8 cellular contexts compared by ENCODE assay signal in the genomic region with DNA sequence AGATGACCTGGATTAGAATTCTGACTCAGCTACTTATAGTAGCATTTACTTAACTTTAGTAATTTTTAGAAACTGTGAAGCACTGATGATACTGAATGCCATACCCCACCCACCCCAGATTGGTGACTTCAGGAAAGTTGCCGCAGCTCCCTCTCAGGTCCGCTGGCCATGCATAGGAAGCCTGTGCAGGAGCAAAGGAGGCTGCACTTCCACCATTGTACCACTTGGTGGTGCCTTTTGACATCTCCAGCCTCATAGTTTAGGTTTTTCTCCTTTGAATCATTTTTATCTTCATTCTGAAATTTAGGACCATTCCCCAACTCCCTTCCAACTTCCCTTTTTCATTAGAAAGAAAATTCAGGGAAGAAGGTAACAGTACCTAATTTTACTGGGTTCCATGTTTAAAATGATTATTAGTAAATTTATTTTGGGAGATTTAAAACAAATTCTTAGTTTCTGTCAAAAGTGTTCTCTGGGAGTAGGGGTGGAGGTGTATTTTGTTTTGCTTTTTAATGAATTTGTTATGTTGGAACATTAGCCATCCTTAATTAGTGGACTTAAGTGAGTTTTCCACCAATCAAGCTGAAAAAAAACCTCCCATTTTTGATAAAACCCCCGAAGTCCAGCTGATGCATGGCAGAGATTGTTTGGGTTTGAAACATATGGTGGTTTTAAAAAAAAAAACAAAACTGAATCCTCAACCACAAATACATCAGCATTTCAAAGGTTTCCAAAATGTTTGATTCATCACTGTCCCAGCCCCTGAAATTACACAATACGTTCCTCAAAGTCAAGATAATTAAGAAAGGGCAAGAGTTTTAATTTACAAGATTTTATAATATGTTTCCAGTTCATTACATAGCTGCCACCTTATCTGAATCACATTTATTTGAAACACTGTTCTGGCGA.
DNase-seq lines count a peak whose midpoint lies in the region; ATAC-seq and TF ChIP-seq lines count a peak whose summit lies in the region.

No MANE protein-coding gene starts in this region.

- peak; percentile 78 for ATAC-seq in GM21786 (IDR thresholded peaks at IDR 0.05; ENCODE audit: unreplicated experiment)
- ATAC-seq in SK-N-SH treated with all-trans-retinoic acid at 6 μM for 48 hours: peak; percentile 84

- H3K36me3 ChIP-seq in Karpas-422 (ENCODE audit: insufficient read depth, low read length): no peaks in the 10 kb centered on the region

- H3K27ac ChIP-seq in Karpas-422 (ENCODE audit: low read length): no peak overlapping the region

- H2AFZ ChIP-seq in Karpas-422 (ENCODE audit: low read length): no peak overlapping the region

- TF ChIP-seq CTCF in GM10266 (IDR thresholded peaks at IDR 0.05; ENCODE audit: control insufficient read depth, insufficient read depth, low read depth, missing control alignments): peak; percentile 88
- peak; percentile 98 for TF ChIP-seq CTCF in astrocyte of the cerebellum (IDR thresholded peaks at IDR 0.05; ENCODE audit: low read depth, low read length, missing control alignments)

- DNase-seq in GM10266 (ENCODE audit: extremely low spot score): peak; percentile 47
- peak; percentile 83 for DNase-seq in Karpas-422
- DNase-seq in astrocyte of the cerebellum (ENCODE audit: low read depth): peak; percentile 48
- DNase-seq in iPS-NIHi11 (ENCODE audit: low spot score): peak; percentile 79
- peak; percentile 60 for DNase-seq in stimulated activated CD4-positive, alpha-beta T cell treated with anti-CD3 and anti-CD28 coated beads, Interleukin-15, amount 100 ng/mL, for 24 hours
- no peak for DNase-seq in NCI-H128 (lab: John Stamatoyannopoulos, UW; ENCODE audit: unreplicated experiment)

- no peaks in the 10 kb centered on the region for H3K4me1 ChIP-seq in Karpas-422 (ENCODE audit: low read length)

- no peaks in the 10 kb centered on the region for H3K9me3 ChIP-seq in Karpas-422 (ENCODE audit: low read length)

- no peaks in the 10 kb centered on the region for H4K20me1 ChIP-seq in Karpas-422 (ENCODE audit: insufficient read depth, low read depth, low read length)

- H3K4me2 ChIP-seq in Karpas-422 (ENCODE audit: low read depth, low read length, poor library complexity, severe bottlenecking): no peak overlapping the region

- H3K9me2 ChIP-seq in Karpas-422 (replicated peaks; ENCODE audit: insufficient read depth, low read length): no peaks in the 10 kb centered on the region

- no peak overlapping the region for H3K9ac ChIP-seq in Karpas-422 (ENCODE audit: low read length)

- H3K79me2 ChIP-seq in Karpas-422 (ENCODE audit: low read length): no peaks in the 10 kb centered on the region

- no peaks in the 10 kb centered on the region for H3K27me3 ChIP-seq in Karpas-422 (ENCODE audit: low read length)

- in situ Hi-C loops in astrocyte of the cerebellum (cut with HindIII; ENCODE audit: low sequenced_read_pairs): no loop called here

- no peak overlapping the region for H3K4me3 ChIP-seq in Karpas-422 (ENCODE audit: low read length)
- H3K4me3 ChIP-seq in astrocyte of the cerebellum (ENCODE audit: low read depth, low read length): no peak overlapping the region

TF ChIP-seq in SK-N-SH treated with all-trans-retinoic acid at 6 μM for 48 hours, 23 proteins besides CTCF, POLR2A, EP300 and RAD21:
- TF ChIP-seq CSDC2 (CRISPR knock-in tag; IDR thresholded peaks at IDR 0.05): 0 out of 2 replicates have a peak, but pooled peaks have one; percentile 20
- no peak for TF ChIP-seq OSR1 (CRISPR knock-in tag; IDR thresholded peaks at IDR 0.05)
- TF ChIP-seq ZFP30 (CRISPR knock-in tag; IDR thresholded peaks at IDR 0.05): no peak
- no peak for TF ChIP-seq RARB (CRISPR knock-in tag; IDR thresholded peaks at IDR 0.05)
- TF ChIP-seq, protein P1, sequence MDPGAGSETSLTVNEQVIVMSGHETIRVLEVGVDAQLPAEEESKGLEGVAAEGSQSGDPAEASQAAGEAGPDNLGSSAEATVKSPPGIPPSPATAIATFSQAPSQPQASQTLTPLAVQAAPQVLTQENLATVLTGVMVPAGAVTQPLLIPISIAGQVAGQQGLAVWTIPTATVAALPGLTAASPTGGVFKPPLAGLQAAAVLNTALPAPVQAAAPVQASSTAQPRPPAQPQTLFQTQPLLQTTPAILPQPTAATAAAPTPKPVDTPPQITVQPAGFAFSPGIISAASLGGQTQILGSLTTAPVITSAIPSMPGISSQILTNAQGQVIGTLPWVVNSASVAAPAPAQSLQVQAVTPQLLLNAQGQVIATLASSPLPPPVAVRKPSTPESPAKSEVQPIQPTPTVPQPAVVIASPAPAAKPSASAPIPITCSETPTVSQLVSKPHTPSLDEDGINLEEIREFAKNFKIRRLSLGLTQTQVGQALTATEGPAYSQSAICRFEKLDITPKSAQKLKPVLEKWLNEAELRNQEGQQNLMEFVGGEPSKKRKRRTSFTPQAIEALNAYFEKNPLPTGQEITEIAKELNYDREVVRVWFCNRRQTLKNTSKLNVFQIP (CRISPR knock-in tag; IDR thresholded peaks at IDR 0.05; ENCODE audit: borderline replicate concordance, low read depth): no peak
- no peak for TF ChIP-seq ZC3H10 (CRISPR knock-in tag; IDR thresholded peaks at IDR 0.05)
- TF ChIP-seq GLIS3 (CRISPR knock-in tag; IDR thresholded peaks at IDR 0.05): no peak
- TF ChIP-seq ISL1 (CRISPR knock-in tag; IDR thresholded peaks at IDR 0.05): 0 out of 2 replicates have a peak, but pooled peaks have one; percentile 4
- no peak for TF ChIP-seq SNAI2 (CRISPR knock-in tag; IDR thresholded peaks at IDR 0.05)
- no peak for TF ChIP-seq PPARA (CRISPR knock-in tag; IDR thresholded peaks at IDR 0.05; ENCODE audit: borderline replicate concordance)
- no peak for TF ChIP-seq ESRRG (CRISPR knock-in tag; IDR thresholded peaks at IDR 0.05)
- TF ChIP-seq TOX (CRISPR knock-in tag; IDR thresholded peaks at IDR 0.05; ENCODE audit: borderline replicate concordance): no peak
